Comparison of ENCODE assay signal across 9 cellular contexts in the genomic region with DNA sequence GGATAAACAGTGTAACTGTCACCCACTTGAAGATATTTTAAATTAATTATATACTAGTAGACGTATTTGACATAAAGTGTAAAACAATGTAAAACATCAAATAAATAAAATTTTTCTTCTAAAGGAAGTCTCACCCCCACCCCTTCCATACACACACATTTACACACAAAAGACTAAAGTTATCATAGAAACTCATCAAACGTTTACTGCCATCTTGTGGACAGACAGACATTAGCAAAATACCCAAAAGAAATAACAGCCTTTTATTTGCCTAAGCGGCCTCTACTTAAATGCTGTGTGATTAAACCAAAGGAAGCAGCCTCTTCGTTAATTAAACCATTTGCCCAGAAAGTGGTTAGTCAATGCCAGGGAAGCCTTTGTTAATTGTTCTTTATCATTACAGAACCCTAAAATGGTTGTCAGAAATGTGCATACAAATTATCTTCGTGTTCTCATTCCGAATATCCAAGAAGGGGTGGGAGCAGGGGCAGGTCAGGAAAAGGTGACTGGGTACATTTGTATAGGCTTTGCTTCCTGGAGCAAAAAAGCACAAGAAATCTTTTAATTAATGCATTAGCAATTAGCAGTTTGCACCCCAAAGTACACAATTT.
A peak's percentile ranks its signal among the peaks of the same experiment; 100 is the strongest.
DNase-seq lines count a peak whose midpoint lies in the region; TF ChIP-seq lines count a peak whose summit lies in the region.
"Had no signal": no experiment of that assay in that cellular context is flagged by ENCODE, and none has a peak within 500 bp of the region (broad histone marks: within the 10 kb centered on the region; RNA-seq: fewer than 3 reads in every experiment).

No MANE protein-coding gene starts in this region.

- no peak overlapping the region for H4K91ac ChIP-seq in mesenchymal stem cell (ENCODE audit: low read length)

- H3K9me3 Mint-ChIP-seq in HFFc6 = no peaks in the 10 kb centered on the region

- no peak overlapping the region for H3K14ac ChIP-seq in mesenchymal stem cell (ENCODE audit: low read length in 2 of 2)

- no peak overlapping the region for H3K4me2 ChIP-seq in mesenchymal stem cell (ENCODE audit: low read length, poor library complexity, severe bottlenecking)

- H3K4me3 ChIP-seq in mesenchymal stem cell (ENCODE audit: insufficient read depth in 1 of 2, low read depth in 1 of 2, low read length in 2 of 2) = no peak overlapping the region
- H3K4me3 ChIP-seq in effector memory CD4-positive, alpha-beta T cell (ENCODE audit: insufficient read depth, low read depth, low read length, poor library complexity, severe bottlenecking) = no peak overlapping the region

- no peak overlapping the region for H2BK15ac ChIP-seq in mesenchymal stem cell (ENCODE audit: low read depth, poor library complexity, severe bottlenecking)

- H4K8ac ChIP-seq in mesenchymal stem cell (ENCODE audit: low read length) = no peak overlapping the region

- no peak overlapping the region for H2AFZ ChIP-seq in mesenchymal stem cell (ENCODE audit: low read depth, low read length)

- no peaks in the 10 kb centered on the region for H3K9me3 ChIP-seq in mesenchymal stem cell (ENCODE audit: control insufficient read depth, low read length)
- H3K9me3 ChIP-seq in effector memory CD4-positive, alpha-beta T cell (ENCODE audit: control insufficient read depth, low read length) = no peaks in the 10 kb centered on the region

- H3K36me3 ChIP-seq in mesenchymal stem cell (ENCODE audit: control insufficient read depth in 1 of 2, insufficient read depth in 2 of 2, low read depth in 1 of 2, low read length in 2 of 2) = no peaks in the 10 kb centered on the region
- no peaks in the 10 kb centered on the region for H3K36me3 ChIP-seq in effector memory CD4-positive, alpha-beta T cell (ENCODE audit: control insufficient read depth, insufficient read depth, low read length)

- no peak overlapping the region for H2BK12ac ChIP-seq in mesenchymal stem cell (ENCODE audit: low read length in 2 of 2)

- H2BK5ac ChIP-seq in mesenchymal stem cell (ENCODE audit: low read depth, low read length, poor library complexity, severe bottlenecking) = no peak overlapping the region

- DNase-seq in DMS153 (lab: John Stamatoyannopoulos, UW) (peak; percentile 44), HFFc6 (peak; percentile 62), NCI-H82 treated with DMSO at 0.1 percent for 48 hours (lab: John Stamatoyannopoulos, UW; ENCODE audit: unreplicated experiment) (peak; percentile 52), cerebellum (ENCODE audit: low spot score) (peak; percentile 11), mesenchymal stem cell (peak; percentile 73)
- DNase-seq in stimulated activated CD4-positive, alpha-beta T cell treated with anti-CD3 and anti-CD28 coated beads, Interleukin-2, amount 100 ng/mL, for 48 hours = no peak
- no peak for DNase-seq in activated CD4-positive, alpha-beta T cell treated with anti-CD3 and anti-CD28 coated beads, Interleukin-2, amount 50 U/mL, for 48 hours
- no peak for DNase-seq in effector memory CD4-positive, alpha-beta T cell

- H2BK120ac ChIP-seq in mesenchymal stem cell (ENCODE audit: low read depth, low read length) = no peak overlapping the region

- no peak overlapping the region for H3K4ac ChIP-seq in mesenchymal stem cell (ENCODE audit: low read depth in 1 of 2, low read length in 2 of 2)

- peak; percentile 90 for TF ChIP-seq CTCF in HFFc6 (IDR thresholded peaks at IDR 0.05)

- no peak overlapping the region for H3K9ac ChIP-seq in mesenchymal stem cell (ENCODE audit: low read length)

- no peak overlapping the region for H3K27ac ChIP-seq in mesenchymal stem cell (ENCODE audit: low read length, poor library complexity, severe bottlenecking)
- no peak overlapping the region for H3K27ac ChIP-seq in effector memory CD4-positive, alpha-beta T cell (ENCODE audit: insufficient read depth, low read length, poor library complexity, severe bottlenecking)

- H2AK5ac ChIP-seq in mesenchymal stem cell (ENCODE audit: low read length, severe bottlenecking) = no peak overlapping the region

- no peaks in the 10 kb centered on the region for H3K4me1 ChIP-seq in mesenchymal stem cell (ENCODE audit: control insufficient read depth, insufficient read depth, low read depth, low read length)
- H3K4me1 ChIP-seq in effector memory CD4-positive, alpha-beta T cell (ENCODE audit: control insufficient read depth, insufficient read depth, low read length, poor library complexity, severe bottlenecking) = no peaks in the 10 kb centered on the region

- H3K79me1 ChIP-seq in mesenchymal stem cell (replicated peaks; ENCODE audit: low read length, poor library complexity, severe bottlenecking) = no peaks in the 10 kb centered on the region

- no peak overlapping the region for H3K23ac ChIP-seq in mesenchymal stem cell (ENCODE audit: low read length in 2 of 2)

- no peak overlapping the region for H3K4me3 Mint-ChIP-seq in HFFc6
- H3K4me3 Mint-ChIP-seq: naive thymus-derived CD8-positive, alpha-beta T cell had no signal

- 0% methylated on average over 2 of the region's 6 CpGs for WGBS in mesenchymal stem cell

- no peaks in the 10 kb centered on the region for H3K36me3 Mint-ChIP-seq in HFFc6 (ENCODE audit: low read depth)
- H3K36me3 Mint-ChIP-seq: naive thymus-derived CD8-positive, alpha-beta T cell had no signal

- H3K18ac ChIP-seq in mesenchymal stem cell (ENCODE audit: low read depth in 1 of 2, low read length in 2 of 2) = no peak overlapping the region

- no peaks in the 10 kb centered on the region for H3K4me1 Mint-ChIP-seq in HFFc6 (ENCODE audit: low read depth)
- H3K4me1 Mint-ChIP-seq: naive thymus-derived CD8-positive, alpha-beta T cell had no signal

- H3K27ac Mint-ChIP-seq in HFFc6 = no peak overlapping the region
- H3K27ac Mint-ChIP-seq: naive thymus-derived CD8-positive, alpha-beta T cell had no signal

- H3K27me3 Mint-ChIP-seq in HFFc6 (ENCODE audit: insufficient read depth) = peaks cover 4% of the 10 kb centered on the region

- H3K27me3 ChIP-seq in mesenchymal stem cell (ENCODE audit: control insufficient read depth in 1 of 2, insufficient read depth in 1 of 2, low read length in 2 of 2) = peaks cover 0 to 3% of the 10 kb centered on the region in 2 experiments
- H3K27me3 ChIP-seq in effector memory CD4-positive, alpha-beta T cell (replicated peaks; ENCODE audit: control insufficient read depth, insufficient read depth, low read length, poor library complexity, severe bottlenecking) = no peaks in the 10 kb centered on the region

Comparison
In these comparisons a context has a peak if more than half of its experiments do, and no peak if none do; other contexts are left out.
1. DNase-seq: peak in DMS153 (single experiment), HFFc6 (single experiment), NCI-H82 treated with DMSO at 0.1 percent for 48 hours (single experiment), cerebellum (single experiment) and mesenchymal stem cell (single experiment); none in stimulated activated CD4-positive, alpha-beta T cell treated with anti-CD3 and anti-CD28 coated beads, Interleukin-2, amount 100 ng/mL, for 48 hours (0 of 2), activated CD4-positive, alpha-beta T cell treated with anti-CD3 and anti-CD28 coated beads, Interleukin-2, amount 50 U/mL, for 48 hours (0 of 2) and effector memory CD4-positive, alpha-beta T cell (0 of 3).